Comparison of ENCODE assay signal across 15 cellular contexts in the genomic region with DNA sequence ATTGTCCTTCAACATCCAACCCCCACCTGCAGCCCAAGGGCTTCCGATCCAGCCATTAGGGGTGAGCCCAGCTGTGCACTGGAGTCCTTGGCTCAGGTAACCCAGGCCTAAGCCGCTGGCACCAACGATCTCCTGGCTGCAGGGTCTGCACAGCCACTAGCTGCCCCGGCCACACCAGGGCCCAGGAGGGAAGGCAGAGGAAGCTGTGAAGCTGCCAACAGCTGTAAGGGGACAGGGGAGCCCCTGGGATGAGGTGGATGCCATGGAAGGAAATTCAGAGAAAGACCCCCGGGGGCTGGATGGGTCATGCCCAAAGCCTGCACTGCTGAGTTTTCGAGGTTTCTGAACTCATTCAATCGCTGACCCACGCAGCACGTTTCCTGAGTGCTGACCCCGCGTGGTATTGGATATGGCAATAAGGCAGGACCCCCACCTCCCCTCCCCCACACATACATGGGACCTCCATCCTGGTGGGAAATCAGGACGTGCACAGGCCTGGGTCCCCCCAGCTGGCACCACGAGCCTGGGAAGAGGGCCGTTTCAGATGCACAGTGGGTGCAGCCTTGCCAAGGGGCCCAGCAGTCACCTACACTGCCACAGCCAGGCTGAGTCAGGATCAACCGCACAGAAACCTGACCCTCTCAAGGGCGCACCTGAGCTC.
A peak's percentile ranks its signal among the peaks of the same experiment; 100 is the strongest.
DNase-seq lines count a peak whose midpoint lies in the region; ATAC-seq and TF ChIP-seq lines count a peak whose summit lies in the region.
"Had no signal": no experiment of that assay in that cellular context is flagged by ENCODE, and none has a peak within 500 bp of the region (broad histone marks: within the 10 kb centered on the region; RNA-seq: fewer than 3 reads in every experiment).

No MANE protein-coding gene starts in this region.

- H3K27me3 ChIP-seq in MM.1S (replicated peaks; ENCODE audit: insufficient read depth, low read length) (no peaks in the 10 kb centered on the region), neural progenitor cell (no peaks in the 10 kb centered on the region)
- H3K27me3 ChIP-seq: SJCRH30 had no signal

- no peak overlapping the region for H3K4me3 ChIP-seq in MM.1S (ENCODE audit: low read length)
- no peak overlapping the region for H3K4me3 ChIP-seq in OCI-LY7 (ENCODE audit: low read depth, low read length, poor library complexity, severe bottlenecking)
- no peak overlapping the region for H3K4me3 ChIP-seq in neural progenitor cell
- H3K4me3 ChIP-seq: SJCRH30 had no signal

- ATAC-seq in stimulated activated memory B cell treated with anti-CD40 and anti-IgM and Interleukin-4, amounts not matched to agents 10 μg/mL and 1 μg/mL and 100 μg/mL, for 72 hours, result peak; percentile 13
- no peak for ATAC-seq in GM19452 (IDR thresholded peaks at IDR 0.05; ENCODE audit: unreplicated experiment)
- ATAC-seq: Panc1 had no signal

- POLR2A ChIA-PET in OCI-LY7 (lab: Charles Lee), result interaction anchor here (0.9 to 1.2 kb wide), 3 partner anchors 8 to 15 kb away, joined by 3 to 4 read pairs (median 4); no protein-coding TSS in a partner anchor

- no peak overlapping the region for H3K4me3 Mint-ChIP-seq in neural progenitor cell
- no peak overlapping the region for H3K4me3 Mint-ChIP-seq in stimulated activated memory B cell treated with anti-CD40 and anti-IgM and Interleukin-4, amounts not matched to agents 10 μg/mL and 1 μg/mL and 100 μg/mL, for 72 hours
- H3K4me3 Mint-ChIP-seq: CD14-positive monocyte, H9 had no signal

- TF ChIP-seq CTCF in MM.1S (IDR thresholded peaks at IDR 0.05; ENCODE audit: low read length), result no peak
- TF ChIP-seq CTCF in OCI-LY7 (conservative IDR thresholded peaks at IDR 0.05; ENCODE audit: low read length), result no peak
- no peak for TF ChIP-seq CTCF in neural progenitor cell (IDR thresholded peaks at IDR 0.05)

- no peak overlapping the region for H3K9ac ChIP-seq in MM.1S (ENCODE audit: low read length)
- no peak overlapping the region for H3K9ac ChIP-seq in neural progenitor cell
- H3K9ac ChIP-seq: KMS-11 had no signal

- H3K9me2 ChIP-seq in MM.1S (replicated peaks; ENCODE audit: insufficient read depth, low read length) (no peaks in the 10 kb centered on the region), OCI-LY7 (ENCODE audit: insufficient read depth, low read length) (no peaks in the 10 kb centered on the region)

- H3K79me2 ChIP-seq in MM.1S (ENCODE audit: low read length) (peaks cover 5% of the 10 kb centered on the region), OCI-LY7 (ENCODE audit: insufficient read depth, low read depth, low read length) (no peaks in the 10 kb centered on the region; the same call in 1 of the 2 replicates), neural progenitor cell (ENCODE audit: low read depth) (peaks cover 21% of the 10 kb centered on the region)

- H3F3A ChIP-seq in MM.1S (ENCODE audit: insufficient read depth, low read length) (peaks cover 15% of the 10 kb centered on the region), neural progenitor cell (ENCODE audit: low read depth) (peaks cover 23% of the 10 kb centered on the region)

- H3K27me3 Mint-ChIP-seq in neural progenitor cell (ENCODE audit: insufficient read depth, low read depth), result peaks cover 2% of the 10 kb centered on the region
- H3K27me3 Mint-ChIP-seq in stimulated activated memory B cell treated with anti-CD40 and anti-IgM and Interleukin-4, amounts not matched to agents 10 μg/mL and 1 μg/mL and 100 μg/mL, for 72 hours, result peaks cover 41% of the 10 kb centered on the region

- peaks cover 6% of the 10 kb centered on the region for H3K36me3 Mint-ChIP-seq in neural progenitor cell
- H3K36me3 Mint-ChIP-seq in stimulated activated memory B cell treated with anti-CD40 and anti-IgM and Interleukin-4, amounts not matched to agents 10 μg/mL and 1 μg/mL and 100 μg/mL, for 72 hours, result no peaks in the 10 kb centered on the region
- H3K36me3 Mint-ChIP-seq: CD14-positive monocyte had no signal

- H3K9me3 Mint-ChIP-seq in neural progenitor cell, result no peaks in the 10 kb centered on the region
- no peaks in the 10 kb centered on the region for H3K9me3 Mint-ChIP-seq in stimulated activated memory B cell treated with anti-CD40 and anti-IgM and Interleukin-4, amounts not matched to agents 10 μg/mL and 1 μg/mL and 100 μg/mL, for 72 hours

- H2AFZ ChIP-seq in MM.1S (ENCODE audit: low read length) (no peak overlapping the region), OCI-LY7 (ENCODE audit: low read length) (no peak overlapping the region), neural progenitor cell (replicated peaks) (no peak overlapping the region)

- peaks cover 60% of the 10 kb centered on the region for H3K4me1 Mint-ChIP-seq in neural progenitor cell
- H3K4me1 Mint-ChIP-seq in stimulated activated memory B cell treated with anti-CD40 and anti-IgM and Interleukin-4, amounts not matched to agents 10 μg/mL and 1 μg/mL and 100 μg/mL, for 72 hours, result peaks cover 10% of the 10 kb centered on the region
- H3K4me1 Mint-ChIP-seq: CD14-positive monocyte had no signal

- CTCF ChIA-PET in OCI-LY7 (lab: Charles Lee; ENCODE audit: unreplicated experiment), result no interaction called here

- H3K36me3 ChIP-seq in MM.1S (replicated peaks; ENCODE audit: insufficient read depth, low read length), result no peaks in the 10 kb centered on the region
- H3K36me3 ChIP-seq in OCI-LY7 (ENCODE audit: insufficient read depth, low read length), result no peaks in the 10 kb centered on the region
- no peaks in the 10 kb centered on the region for H3K36me3 ChIP-seq in neural progenitor cell
- H3K36me3 ChIP-seq: SJCRH30 had no signal

- H3K4me1 ChIP-seq in MM.1S (ENCODE audit: low read length) (peaks cover 26% of the 10 kb centered on the region), OCI-LY7 (ENCODE audit: insufficient read depth, low read length, poor library complexity, severe bottlenecking) (peaks cover 92% of the 10 kb centered on the region), neural progenitor cell (peaks cover 41% of the 10 kb centered on the region)

- H3K9me3 ChIP-seq in MM.1S (replicated peaks; ENCODE audit: insufficient read depth, low read length) (no peaks in the 10 kb centered on the region), OCI-LY7 (ENCODE audit: low read length) (no peaks in the 10 kb centered on the region), neural progenitor cell (ENCODE audit: low read depth) (no peaks in the 10 kb centered on the region)
- H3K9me3 ChIP-seq: SJCRH30 had no signal

- peak overlapping the region; percentile 42; the same call in 1 of the 2 replicates for H3K27ac ChIP-seq in MM.1S (ENCODE audit: low read length)
- H3K27ac ChIP-seq in OCI-LY7 (ENCODE audit: low read depth, low read length, poor library complexity, severe bottlenecking), result peak overlapping the region; percentile 88
- H3K27ac ChIP-seq in neural progenitor cell, result peak overlapping the region; percentile 53
- H3K27ac ChIP-seq: KMS-11, SJCRH30 had no signal

- no TSS peak for BruUV-seq in OCI-LY7 (replicated peaks; lab: Mats Ljungman, UMichigan)

- intact Hi-C loops in OCI-LY7 (cut with micrococcal nuclease; ENCODE audit: unreplicated experiment), result no loop called here

- DNase-seq in MM.1S (no peak), OCI-LY7 (ENCODE audit: low spot score) (peak; percentile 39), neural progenitor cell (ENCODE audit: low spot score) (no peak), NCI-H2029 treated with DMSO at 0.1 percent for 48 hours (lab: John Stamatoyannopoulos, UW) (no peak)
- DNase-seq in activated CD4-positive, CD25-positive, alpha-beta regulatory T cell treated with anti-CD3 and anti-CD28 coated beads, Interleukin-2, amount 50 U/mL, for 72 hours, result no peak
- DNase-seq: ACHN, DMS79, H9, NCI-H748 treated with DMSO at 0.1 percent for 48 hours, SJCRH30 had no signal

- H4K20me1 ChIP-seq in MM.1S (ENCODE audit: insufficient read depth, low read length) (no peaks in the 10 kb centered on the region), OCI-LY7 (ENCODE audit: insufficient read depth, low read length) (no peaks in the 10 kb centered on the region), neural progenitor cell (ENCODE audit: low read depth) (peaks cover 81% of the 10 kb centered on the region)

- no peak overlapping the region for H3K27ac Mint-ChIP-seq in neural progenitor cell
- no peak overlapping the region for H3K27ac Mint-ChIP-seq in stimulated activated memory B cell treated with anti-CD40 and anti-IgM and Interleukin-4, amounts not matched to agents 10 μg/mL and 1 μg/mL and 100 μg/mL, for 72 hours

- H3K4me2 ChIP-seq in MM.1S (ENCODE audit: low read depth, low read length) (no peak overlapping the region), OCI-LY7 (ENCODE audit: low read length) (peak overlapping the region; percentile 51), neural progenitor cell (no peak overlapping the region)
